ENCODE assay signal across 1 cellular context in genomic region chr17:7323731-7324437, GRCh38.
TF ChIP-seq lines count a peak whose summit lies in the region.

No MANE protein-coding gene starts in this region.

TF ChIP-seq in H1, 55 proteins besides CTCF, POLR2A, EP300 and RAD21:
- TF ChIP-seq YY1 (IDR thresholded peaks at IDR 0.05; ENCODE audit: low read depth, low read length) (peak; percentile 66; the same call in 1 of the 2 replicates), GABPA (IDR thresholded peaks at IDR 0.05; ENCODE audit: borderline replicate concordance, insufficient read depth, low read length) (peak; percentile 71; the same call in 1 of the 2 replicates), POU5F1 (IDR thresholded peaks at IDR 0.05; ENCODE audit: low read depth, low read length) (no peak)
